ENCODE assay signal across 11 cellular contexts in genomic region chr6:30542404-30542725, GRCh38.
DNase-seq lines count a peak whose midpoint lies in the region; TF ChIP-seq lines count a peak whose summit lies in the region.
"Had no signal": no experiment of that assay in that cellular context is flagged by ENCODE, and none has a peak within 500 bp of the region (broad histone marks: within the 10 kb centered on the region; RNA-seq: fewer than 3 reads in every experiment).

No MANE protein-coding gene starts in this region.

- H3K27me3 ChIP-seq in OCI-LY3 (ENCODE audit: low read depth, low read length) (no peaks in the 10 kb centered on the region), rectal smooth muscle tissue (ENCODE audit: control insufficient read depth, insufficient read depth, low read length) (no peaks in the 10 kb centered on the region)
- H3K27me3 ChIP-seq: SJSA1 had no signal

- peak overlapping the region; percentile 67 for H3K4me3 Mint-ChIP-seq in dendritic cell treated with granulocyte-macrophage colony-stimulating factor and Interleukin-4, amounts not matched to agents 40 ng/mL and 50 ng/mL, for 4 days

- H3K27ac ChIP-seq in OCI-LY3 (ENCODE audit: low read length): no peak overlapping the region
- H3K27ac ChIP-seq in rectal smooth muscle tissue (ENCODE audit: low read depth, low read length): no peak overlapping the region
- H3K27ac ChIP-seq: 22Rv1, SJSA1 had no signal

- no peaks in the 10 kb centered on the region for H3K9me3 ChIP-seq in OCI-LY3 (ENCODE audit: insufficient read depth, low read length)
- H3K9me3 ChIP-seq: SJSA1 had no signal

- H3K4me1 Mint-ChIP-seq in dendritic cell treated with granulocyte-macrophage colony-stimulating factor and Interleukin-4, amounts not matched to agents 40 ng/mL and 50 ng/mL, for 4 days (ENCODE audit: low read depth): peaks cover 23% of the 10 kb centered on the region

- no peaks in the 10 kb centered on the region for H3K79me2 ChIP-seq in OCI-LY3 (ENCODE audit: low read length)

- H3K4me3 ChIP-seq in OCI-LY3 (ENCODE audit: low read length): no peak overlapping the region
- H3K4me3 ChIP-seq in rectal smooth muscle tissue (ENCODE audit: low read length): peak overlapping the region; percentile 38

- DNase-seq in NCI-H82 (lab: John Stamatoyannopoulos, UW) (peak; percentile 32), NCI-H82 treated with DMSO at 0.1 percent for 48 hours (lab: John Stamatoyannopoulos, UW; ENCODE audit: unreplicated experiment) (no peak), EL (no peak), NCI-H345 treated with DMSO at 0.1 percent for 48 hours (lab: John Stamatoyannopoulos, UW; ENCODE audit: unreplicated experiment) (no peak), NCI-H345 (lab: John Stamatoyannopoulos, UW) (no peak)
- DNase-seq: GDM1 had no signal

- H3K36me3 ChIP-seq in OCI-LY3 (replicated peaks; ENCODE audit: low read depth, low read length) (no peaks in the 10 kb centered on the region), rectal smooth muscle tissue (ENCODE audit: control insufficient read depth, insufficient read depth, low read length) (peaks cover 14% of the 10 kb centered on the region)

- H3K9me3 Mint-ChIP-seq in dendritic cell treated with granulocyte-macrophage colony-stimulating factor and Interleukin-4, amounts not matched to agents 40 ng/mL and 50 ng/mL, for 4 days: no peaks in the 10 kb centered on the region

- peaks cover 17% of the 10 kb centered on the region; the same call in 1 of the 2 replicates for H3K4me1 ChIP-seq in OCI-LY3 (ENCODE audit: low read length)
- H3K4me1 ChIP-seq in rectal smooth muscle tissue (ENCODE audit: control insufficient read depth, insufficient read depth, low read length): peaks cover 2% of the 10 kb centered on the region
- H3K4me1 ChIP-seq: SJSA1 had no signal

- H3K27ac Mint-ChIP-seq in dendritic cell treated with granulocyte-macrophage colony-stimulating factor and Interleukin-4, amounts not matched to agents 40 ng/mL and 50 ng/mL, for 4 days: peak overlapping the region; percentile 11

- H3K36me3 Mint-ChIP-seq in dendritic cell treated with granulocyte-macrophage colony-stimulating factor and Interleukin-4, amounts not matched to agents 40 ng/mL and 50 ng/mL, for 4 days (ENCODE audit: low read depth): peaks cover 19% of the 10 kb centered on the region

- no peak overlapping the region for H3K9ac ChIP-seq in OCI-LY3 (ENCODE audit: low read length)
- no peak overlapping the region for H3K9ac ChIP-seq in rectal smooth muscle tissue (ENCODE audit: low read length)

- H3K4me2 ChIP-seq in OCI-LY3 (ENCODE audit: low read length): 0 out of 2 replicates have a peak overlapping the region, but pooled peaks have one; percentile 76

- no peaks in the 10 kb centered on the region for H4K20me1 ChIP-seq in OCI-LY3 (ENCODE audit: insufficient read depth, low read length)

- H2AFZ ChIP-seq in OCI-LY3 (ENCODE audit: low read depth, low read length): no peak overlapping the region

- intact Hi-C loops in dendritic cell treated with granulocyte-macrophage colony-stimulating factor and Interleukin-4, amounts not matched to agents 40 ng/mL and 50 ng/mL, for 4 days (cut with micrococcal nuclease): loop anchor here (5.0 kb wide), 1 partner anchor 55 kb away; no protein-coding TSS in a partner anchor

- peaks cover 20% of the 10 kb centered on the region for H3K27me3 Mint-ChIP-seq in dendritic cell treated with granulocyte-macrophage colony-stimulating factor and Interleukin-4, amounts not matched to agents 40 ng/mL and 50 ng/mL, for 4 days

- TF ChIP-seq CTCF in OCI-LY3 (IDR thresholded peaks at IDR 0.05; ENCODE audit: low read depth, low read length): no peak
